Comparison of ENCODE assay signal across 9 cellular contexts in the genomic region with DNA sequence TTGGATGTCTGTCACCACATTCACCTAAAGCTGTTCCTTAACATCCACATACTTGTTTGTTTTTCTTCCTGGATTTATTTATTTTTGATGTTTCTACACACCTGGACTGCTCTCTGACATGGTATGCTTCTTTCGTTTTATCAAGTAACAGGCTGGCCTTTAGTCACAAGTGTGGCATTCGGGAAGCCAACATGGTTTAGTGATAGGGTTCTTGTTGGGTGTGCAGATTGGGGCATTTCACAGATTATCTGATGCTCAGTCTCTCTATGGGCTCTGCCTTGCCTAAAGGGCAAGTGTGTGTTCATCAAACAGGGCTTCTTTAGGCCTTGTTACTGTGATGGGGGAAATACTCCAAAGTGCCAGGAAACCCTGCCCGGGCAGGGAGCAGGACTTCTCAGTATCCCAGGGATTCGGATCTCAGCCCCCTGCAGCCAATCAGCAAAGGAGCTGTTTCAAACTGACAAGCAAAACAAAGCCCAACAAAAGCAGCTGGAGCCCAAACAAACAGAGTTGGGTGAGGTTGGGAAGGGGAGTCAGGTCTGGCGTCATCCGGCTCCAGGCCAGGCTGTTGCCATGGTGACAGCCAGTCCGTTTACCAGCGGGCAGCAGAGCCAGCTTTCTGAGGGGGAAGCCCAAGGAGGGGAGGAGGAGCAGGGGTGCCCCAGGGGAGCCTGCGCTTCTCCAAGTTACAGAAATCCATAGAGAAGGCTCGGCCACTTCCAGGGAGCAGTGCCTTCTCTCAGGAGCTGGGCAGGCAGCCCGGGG. TPM values are rescaled to one million over a fixed set of nuclear protein-coding genes. Genes with fewer than 3 reads are reported as not detected.
DNase-seq lines count a peak whose midpoint lies in the region; ATAC-seq and TF ChIP-seq lines count a peak whose summit lies in the region.
"Had no signal": no experiment of that assay in that cellular context is flagged by ENCODE, and none has a peak within 500 bp of the region (broad histone marks: within the 10 kb centered on the region; RNA-seq: fewer than 3 reads in every experiment).

No MANE protein-coding gene starts in this region.

- DNase-seq in ELF-1 (ENCODE audit: low read depth, low spot score): peak; percentile 96
- DNase-seq in Peyer's patch: peak in 2 of 3 donors; percentile 69 to 78
- peak; percentile 98 for DNase-seq in fibroblast of pulmonary artery (ENCODE audit: low read depth)
- DNase-seq in activated CD4-positive, alpha-beta T cell treated with anti-CD3 and anti-CD28 coated beads, Interleukin-2, amount 50 U/mL, for 1 hour: no peak
- DNase-seq: activated naive CD8-positive, alpha-beta T cell treated with anti-CD3 and anti-CD28 coated beads, Interleukin-2, amount 10 ng/mL, durations not matched to agents 7 days and 5 days had no signal

- no peak overlapping the region for H3K4me3 ChIP-seq in Peyer's patch
- no peak overlapping the region for H3K4me3 ChIP-seq in fibroblast of pulmonary artery (replicated peaks; ENCODE audit: low read depth, low read length)

- H3K27me3 ChIP-seq in Peyer's patch: no peaks in the 10 kb centered on the region

- H3K9me3 ChIP-seq in Peyer's patch: no peaks in the 10 kb centered on the region

- H3K36me3 ChIP-seq in Peyer's patch: no peaks in the 10 kb centered on the region

- TF ChIP-seq POLR2A in Peyer's patch (IDR thresholded peaks at IDR 0.05): no peak

- no peaks in the 10 kb centered on the region for H3K36me3 Mint-ChIP-seq in nephron (ENCODE audit: low read depth)
- H3K36me3 Mint-ChIP-seq: activated naive CD8-positive, alpha-beta T cell treated with anti-CD3 and anti-CD28 coated beads, Interleukin-2, amount 10 ng/mL, durations not matched to agents 7 days and 5 days had no signal

- peaks cover 12% of the 10 kb centered on the region for H3K27me3 Mint-ChIP-seq in nephron (ENCODE audit: low read depth)

- H3K27ac Mint-ChIP-seq in nephron: peak overlapping the region; percentile 76 to 93 (median 84)
- H3K27ac Mint-ChIP-seq: activated naive CD8-positive, alpha-beta T cell treated with anti-CD3 and anti-CD28 coated beads, Interleukin-2, amount 10 ng/mL, durations not matched to agents 7 days and 5 days had no signal

- H3K9me3 Mint-ChIP-seq in nephron: no peaks in the 10 kb centered on the region
- H3K9me3 Mint-ChIP-seq: activated naive CD8-positive, alpha-beta T cell treated with anti-CD3 and anti-CD28 coated beads, Interleukin-2, amount 10 ng/mL, durations not matched to agents 7 days and 5 days had no signal

- ATAC-seq in HG03045 (IDR thresholded peaks at IDR 0.05; ENCODE audit: unreplicated experiment): no peak
- no peak for ATAC-seq in GM21515 (IDR thresholded peaks at IDR 0.05; ENCODE audit: unreplicated experiment)
- no peak for ATAC-seq in HG03432 (IDR thresholded peaks at IDR 0.05; ENCODE audit: unreplicated experiment)

- TF ChIP-seq CTCF in Peyer's patch (IDR thresholded peaks at IDR 0.05) (no peak), fibroblast of pulmonary artery (IDR thresholded peaks at IDR 0.05; ENCODE audit: low read length, missing control alignments) (no peak), nephron (IDR thresholded peaks at IDR 0.05; ENCODE audit: unreplicated experiment in 3 of 3) (no peak)

- peaks cover 0 to 9% (median 0%) of the 10 kb centered on the region in 4 donors for H3K4me1 ChIP-seq in Peyer's patch

- peak overlapping the region in 2 of 3 experiments; percentile 13 to 29 for H3K4me3 Mint-ChIP-seq in nephron
- H3K4me3 Mint-ChIP-seq: activated naive CD8-positive, alpha-beta T cell treated with anti-CD3 and anti-CD28 coated beads, Interleukin-2, amount 10 ng/mL, durations not matched to agents 7 days and 5 days had no signal

- peak overlapping the region; percentile 42 to 78 (median 64) for H3K27ac ChIP-seq in Peyer's patch

- H3K4me1 Mint-ChIP-seq in nephron: peaks cover 45% of the 10 kb centered on the region

RNA-seq across cellular contexts. Expression of gene FOS, which starts 31.8 kb away (rescaled TPM):
- total RNA-seq in Peyer's patch: 1,000 to 10,000 TPM in 1 of 4 donors, 100 to 1,000 TPM in 3; 267 to 2,466 (median 503) TPM
